1 cellular context compared by ENCODE assay signal in the genomic region with DNA sequence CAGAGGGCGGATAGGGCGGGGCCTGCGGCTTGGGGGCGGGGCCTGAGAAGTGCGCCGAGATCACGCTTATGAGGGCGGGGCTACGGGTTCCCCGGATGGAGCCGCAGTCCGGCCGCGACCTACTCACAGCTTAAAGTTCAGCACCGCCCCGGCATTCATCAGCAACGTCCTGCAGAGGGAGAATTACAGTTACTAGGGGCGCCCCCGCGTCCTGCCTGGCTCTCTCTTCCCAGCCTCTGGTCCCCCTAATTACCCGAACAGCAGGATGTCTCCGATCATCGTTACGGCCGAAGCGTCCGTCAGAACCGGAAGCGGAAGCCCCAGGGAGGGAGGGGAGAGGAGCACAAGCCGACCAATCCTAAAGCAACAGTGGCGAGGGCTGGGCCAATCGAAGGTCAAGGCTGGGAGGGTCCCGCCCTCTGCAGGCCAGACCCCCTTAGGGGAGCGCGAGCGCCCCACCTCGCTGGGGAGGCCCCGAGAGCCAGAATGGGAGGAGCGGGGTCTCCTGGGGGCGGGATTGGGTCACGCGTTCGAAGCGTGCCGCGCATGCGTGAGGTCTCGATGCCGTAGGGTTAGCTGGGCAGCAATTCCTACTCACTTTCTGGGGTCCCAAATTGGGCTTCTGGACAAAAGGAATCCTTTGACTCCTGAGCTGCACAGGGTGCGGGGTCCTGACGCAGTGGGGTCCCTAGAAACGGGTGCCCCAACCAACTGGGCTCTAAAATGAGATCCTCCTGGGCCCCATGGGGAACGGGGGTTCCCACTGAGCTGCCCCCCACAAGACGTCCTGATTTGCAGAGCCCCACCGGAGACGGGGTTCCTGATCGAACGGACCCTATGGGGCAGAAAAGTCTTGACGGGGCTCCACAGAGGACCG.
TF ChIP-seq lines count a peak whose summit lies in the region.

SMIM7 (minus strand) TSS at position 313 of the 877 bp plus-strand sequence; CDS start at position 279, 34 bp downstream.

TF ChIP-seq in K562, 482 proteins besides CTCF, POLR2A, EP300 and RAD21 (continued from another document and continues in another):
- TF ChIP-seq TCF7 (IDR thresholded peaks at IDR 0.05; ENCODE audit: borderline replicate concordance), result no peak
- TF ChIP-seq ZNF12 (CRISPR knock-in tag; IDR thresholded peaks at IDR 0.05), result 0 out of 2 replicates have a peak, but pooled peaks have one; percentile 8
- TF ChIP-seq, protein P1, sequence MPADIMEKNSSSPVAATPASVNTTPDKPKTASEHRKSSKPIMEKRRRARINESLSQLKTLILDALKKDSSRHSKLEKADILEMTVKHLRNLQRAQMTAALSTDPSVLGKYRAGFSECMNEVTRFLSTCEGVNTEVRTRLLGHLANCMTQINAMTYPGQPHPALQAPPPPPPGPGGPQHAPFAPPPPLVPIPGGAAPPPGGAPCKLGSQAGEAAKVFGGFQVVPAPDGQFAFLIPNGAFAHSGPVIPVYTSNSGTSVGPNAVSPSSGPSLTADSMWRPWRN (IDR thresholded peaks at IDR 0.05; ENCODE audit: low read depth), result peak; percentile 99
- peak; percentile 94 for TF ChIP-seq NEUROD1 (IDR thresholded peaks at IDR 0.05; ENCODE audit: borderline replicate concordance, low read depth, low read length, partially characterized antibody)
- TF ChIP-seq ZNF778 (CRISPR knock-in tag; IDR thresholded peaks at IDR 0.05), result no peak
- no peak for TF ChIP-seq CLOCK (CRISPR knock-in tag; IDR thresholded peaks at IDR 0.05; ENCODE audit: borderline replicate concordance)
- TF ChIP-seq, protein P2, sequence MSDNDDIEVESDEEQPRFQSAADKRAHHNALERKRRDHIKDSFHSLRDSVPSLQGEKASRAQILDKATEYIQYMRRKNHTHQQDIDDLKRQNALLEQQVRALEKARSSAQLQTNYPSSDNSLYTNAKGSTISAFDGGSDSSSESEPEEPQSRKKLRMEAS (CRISPR knock-in tag; IDR thresholded peaks at IDR 0.05), result peak; percentile 83
- TF ChIP-seq ZNF280A (IDR thresholded peaks at IDR 0.05; ENCODE audit: low read depth, partially characterized antibody), result no peak
- no peak for TF ChIP-seq ATF3 (IDR thresholded peaks at IDR 0.05)
- no peak for TF ChIP-seq ATF3 (CRISPR knock-in tag; conservative IDR thresholded peaks at IDR 0.05)
- TF ChIP-seq FIP1L1 (IDR thresholded peaks at IDR 0.05; ENCODE audit: low read depth, low read length, poor library complexity, severe bottlenecking), result no peak
- TF ChIP-seq ILF3 (IDR thresholded peaks at IDR 0.05; ENCODE audit: borderline replicate concordance), result no peak
- no peak for TF ChIP-seq BRD9 (IDR thresholded peaks at IDR 0.05; ENCODE audit: low read depth, partially characterized antibody)
- no peak for TF ChIP-seq ZNF445 (CRISPR knock-in tag; IDR thresholded peaks at IDR 0.05; ENCODE audit: low read depth)
- TF ChIP-seq TRIM24 (IDR thresholded peaks at IDR 0.05), result no peak
- no peak for TF ChIP-seq GTF2F1 (IDR thresholded peaks at IDR 0.05; ENCODE audit: low read depth, low read length)
- peak; percentile 84 for TF ChIP-seq CHD2 (IDR thresholded peaks at IDR 0.05; ENCODE audit: low read depth, low read length)
- TF ChIP-seq HCFC1 (IDR thresholded peaks at IDR 0.05; ENCODE audit: low read depth, low read length), result peak; percentile 70
- no peak; the same call in 1 of the 2 replicates for TF ChIP-seq AFF4 (CRISPR knock-in tag; IDR thresholded peaks at IDR 0.05)
- TF ChIP-seq TAF9B (IDR thresholded peaks at IDR 0.05; ENCODE audit: partially characterized antibody), result no peak
- TF ChIP-seq, protein P3, sequence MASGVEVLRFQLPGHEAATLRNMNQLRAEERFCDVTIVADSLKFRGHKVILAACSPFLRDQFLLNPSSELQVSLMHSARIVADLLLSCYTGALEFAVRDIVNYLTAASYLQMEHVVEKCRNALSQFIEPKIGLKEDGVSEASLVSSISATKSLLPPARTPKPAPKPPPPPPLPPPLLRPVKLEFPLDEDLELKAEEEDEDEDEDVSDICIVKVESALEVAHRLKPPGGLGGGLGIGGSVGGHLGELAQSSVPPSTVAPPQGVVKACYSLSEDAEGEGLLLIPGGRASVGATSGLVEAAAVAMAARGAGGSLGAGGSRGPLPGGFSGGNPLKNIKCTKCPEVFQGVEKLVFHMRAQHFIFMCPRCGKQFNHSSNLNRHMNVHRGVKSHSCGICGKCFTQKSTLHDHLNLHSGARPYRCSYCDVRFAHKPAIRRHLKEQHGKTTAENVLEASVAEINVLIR (CRISPR knock-in tag; IDR thresholded peaks at IDR 0.05), result 0 out of 2 replicates have a peak, but pooled peaks have one; percentile 38
- no peak for TF ChIP-seq ARID1B (IDR thresholded peaks at IDR 0.05)
- no peak for TF ChIP-seq ZNF431 (CRISPR knock-in tag; IDR thresholded peaks at IDR 0.05)
- TF ChIP-seq ZNF79 (CRISPR knock-in tag; IDR thresholded peaks at IDR 0.05; ENCODE audit: low read depth), result no peak
- no peak for TF ChIP-seq CREB3 (tag; conservative IDR thresholded peaks at IDR 0.05; ENCODE audit: low read depth)
- TF ChIP-seq, protein P4, sequence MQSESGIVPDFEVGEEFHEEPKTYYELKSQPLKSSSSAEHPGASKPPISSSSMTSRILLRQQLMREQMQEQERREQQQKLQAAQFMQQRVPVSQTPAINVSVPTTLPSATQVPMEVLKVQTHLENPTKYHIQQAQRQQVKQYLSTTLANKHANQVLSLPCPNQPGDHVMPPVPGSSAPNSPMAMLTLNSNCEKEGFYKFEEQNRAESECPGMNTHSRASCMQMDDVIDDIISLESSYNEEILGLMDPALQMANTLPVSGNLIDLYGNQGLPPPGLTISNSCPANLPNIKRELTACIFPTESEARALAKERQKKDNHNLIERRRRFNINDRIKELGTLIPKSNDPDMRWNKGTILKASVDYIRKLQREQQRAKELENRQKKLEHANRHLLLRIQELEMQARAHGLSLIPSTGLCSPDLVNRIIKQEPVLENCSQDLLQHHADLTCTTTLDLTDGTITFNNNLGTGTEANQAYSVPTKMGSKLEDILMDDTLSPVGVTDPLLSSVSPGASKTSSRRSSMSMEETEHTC (IDR thresholded peaks at IDR 0.05), result peak; percentile 61
- no peak for TF ChIP-seq FOXO4 (CRISPR knock-in tag; IDR thresholded peaks at IDR 0.05)
- TF ChIP-seq SMAD1 (IDR thresholded peaks at IDR 0.05; ENCODE audit: low read depth, low read length, partially characterized antibody), result peak; percentile 70
- TF ChIP-seq ZNF644 (tag; IDR thresholded peaks at IDR 0.05; ENCODE audit: low read depth), result no peak
- TF ChIP-seq ZNF274 (IDR thresholded peaks at IDR 0.05; ENCODE audit: borderline replicate concordance, low read depth, low read length), result no peak
- peak; percentile 21; the same call in 1 of the 2 replicates for TF ChIP-seq USF2 (CRISPR knock-in tag; IDR thresholded peaks at IDR 0.05)
- TF ChIP-seq KHSRP (IDR thresholded peaks at IDR 0.05), result no peak
- TF ChIP-seq SMARCA5 (IDR thresholded peaks at IDR 0.05), result no peak
- no peak for TF ChIP-seq NR3C1 (CRISPR knock-in tag; IDR thresholded peaks at IDR 0.05)
